In genomic region chr4:41142946-41143720, GRCh38 we compare ENCODE assay signal across 8 cellular contexts.
DNase-seq lines count a peak whose midpoint lies in the region; ATAC-seq and TF ChIP-seq lines count a peak whose summit lies in the region.

No MANE protein-coding gene starts in this region.

- peak; percentile 89 for ATAC-seq in lower lobe of right lung
- ATAC-seq in HG03521 (IDR thresholded peaks at IDR 0.05; ENCODE audit: unreplicated experiment) = no peak
- ATAC-seq in HG02610 (IDR thresholded peaks at IDR 0.05; ENCODE audit: unreplicated experiment) = no peak

- H3K36me3 ChIP-seq in lower lobe of right lung = no peaks in the 10 kb centered on the region
- no peaks in the 10 kb centered on the region for H3K36me3 ChIP-seq in tibial artery

- intact Hi-C loops in lower lobe of right lung (cut with DNase I) = no loop called here
- intact Hi-C loops in tibial artery (cut with DNase I; ENCODE audit: low total_unique reads) = no loop called here

- TF ChIP-seq EP300 in Ishikawa (IDR thresholded peaks at IDR 0.05; ENCODE audit: borderline replicate concordance) = no peak

- in situ Hi-C loops in GM13976 (cut with MboI; ENCODE audit: low sequenced_read_pairs, unreplicated experiment) = no loop called here

- H3K27ac ChIP-seq in lower lobe of right lung (peak overlapping the region; percentile 82), tibial artery (peak overlapping the region; percentile 77 to 80)

- DNase-seq in dedifferentiated amniotic fluid mesenchymal stem cell (ENCODE audit: extremely low spot score) = peak; percentile 97
- no peak for DNase-seq in lower lobe of right lung
- DNase-seq in tibial artery = peak; percentile 79 to 84
- no peak for DNase-seq in GM13976 (ENCODE audit: low spot score)
- no peak for DNase-seq in NCI-H1694 (lab: John Stamatoyannopoulos, UW)

- H3K4me3 ChIP-seq in lower lobe of right lung = no peak overlapping the region
- peak overlapping the region; percentile 16 to 29 for H3K4me3 ChIP-seq in tibial artery

- peaks cover 50% of the 10 kb centered on the region for H3K4me1 ChIP-seq in lower lobe of right lung
- H3K4me1 ChIP-seq in tibial artery = peaks cover 11 to 79% (median 59%) of the 10 kb centered on the region in 4 donors

- no peak for TF ChIP-seq RAD21 in Ishikawa (IDR thresholded peaks at IDR 0.05; ENCODE audit: low read depth)

- TF ChIP-seq CTCF in lower lobe of right lung (IDR thresholded peaks at IDR 0.05) = no peak
- TF ChIP-seq CTCF in tibial artery (IDR thresholded peaks at IDR 0.05) = no peak
- no peak for TF ChIP-seq CTCF in GM13976 (IDR thresholded peaks at IDR 0.05; ENCODE audit: borderline replicate concordance, control extremely low read depth, extremely low read depth, insufficient read depth, missing control alignments)

- H3K9me3 ChIP-seq in lower lobe of right lung (no peaks in the 10 kb centered on the region), tibial artery (no peaks in the 10 kb centered on the region)

- H3K27me3 ChIP-seq in lower lobe of right lung (ENCODE audit: low read depth) (no peaks in the 10 kb centered on the region), tibial artery (no peaks in the 10 kb centered on the region)

TF ChIP-seq in Ishikawa, 13 proteins besides CTCF, POLR2A, EP300 and RAD21:
- TF ChIP-seq FOXM1 (IDR thresholded peaks at IDR 0.05; ENCODE audit: borderline replicate concordance, low read depth) (no peak), TEAD4 (IDR thresholded peaks at IDR 0.05) (peak; percentile 80), TAF1 (IDR thresholded peaks at IDR 0.05; ENCODE audit: low read depth) (no peak), TCF12 (IDR thresholded peaks at IDR 0.05; ENCODE audit: low read depth) (0 out of 2 replicates have a peak, but pooled peaks have one; percentile 16), CEBPB (IDR thresholded peaks at IDR 0.05) (no peak), ZBTB7A (IDR thresholded peaks at IDR 0.05; ENCODE audit: low read depth) (no peak), REST (IDR thresholded peaks at IDR 0.05; ENCODE audit: low read depth) (no peak), NFIC (IDR thresholded peaks at IDR 0.05) (peak; percentile 28; the same call in 1 of the 2 replicates), CREB1 (IDR thresholded peaks at IDR 0.05; ENCODE audit: low read depth) (no peak), YY1 (IDR thresholded peaks at IDR 0.05; ENCODE audit: low read depth) (no peak), EGR1 (IDR thresholded peaks at IDR 0.05) (no peak)
- TF ChIP-seq, protein P1, sequence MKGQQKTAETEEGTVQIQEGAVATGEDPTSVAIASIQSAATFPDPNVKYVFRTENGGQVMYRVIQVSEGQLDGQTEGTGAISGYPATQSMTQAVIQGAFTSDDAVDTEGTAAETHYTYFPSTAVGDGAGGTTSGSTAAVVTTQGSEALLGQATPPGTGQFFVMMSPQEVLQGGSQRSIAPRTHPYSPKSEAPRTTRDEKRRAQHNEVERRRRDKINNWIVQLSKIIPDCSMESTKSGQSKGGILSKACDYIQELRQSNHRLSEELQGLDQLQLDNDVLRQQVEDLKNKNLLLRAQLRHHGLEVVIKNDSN (IDR thresholded peaks at IDR 0.05) = no peak
- TF ChIP-seq, protein P2, sequence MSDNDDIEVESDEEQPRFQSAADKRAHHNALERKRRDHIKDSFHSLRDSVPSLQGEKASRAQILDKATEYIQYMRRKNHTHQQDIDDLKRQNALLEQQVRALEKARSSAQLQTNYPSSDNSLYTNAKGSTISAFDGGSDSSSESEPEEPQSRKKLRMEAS (IDR thresholded peaks at IDR 0.05) = no peak

Comparison
In these comparisons a context has a peak if more than half of its experiments do, and no peak if none do; other contexts are left out.
1. DNase-seq: peak in dedifferentiated amniotic fluid mesenchymal stem cell (single experiment) and tibial artery (2 of 2); none in lower lobe of right lung (single experiment), GM13976 (single experiment) and NCI-H1694 (single experiment).
2. ATAC-seq: peak in lower lobe of right lung (2 of 2); none in HG03521 (single experiment) and HG02610 (single experiment).